ENCODE assay signal across 2 cellular contexts in genomic region chr15:27101982-27102381, GRCh38.
A peak's percentile ranks its signal among the peaks of the same experiment; 100 is the strongest.
TF ChIP-seq lines count a peak whose summit lies in the region.

No MANE protein-coding gene starts in this region.

TF ChIP-seq in K562, 482 proteins besides CTCF, POLR2A, EP300 and RAD21:
- TF ChIP-seq ZNF316 (IDR thresholded peaks at IDR 0.05) (peak; percentile 55), ZC3H4 (CRISPR knock-in tag; IDR thresholded peaks at IDR 0.05; ENCODE audit: borderline replicate concordance) (no peak), MAFG (tag; conservative IDR thresholded peaks at IDR 0.05) (0 out of 2 replicates have a peak, but pooled peaks have one; percentile 27)

TF ChIP-seq in HepG2, 621 proteins besides CTCF, POLR2A, EP300 and RAD21:
- TF ChIP-seq ZNF800 (CRISPR knock-in tag; IDR thresholded peaks at IDR 0.05) (no peak), ZNF782 (CRISPR knock-in tag; IDR thresholded peaks at IDR 0.05; ENCODE audit: borderline replicate concordance) (no peak), ZNF350 (CRISPR knock-in tag; IDR thresholded peaks at IDR 0.05; ENCODE audit: borderline replicate concordance, low read depth) (no peak), MYNN (CRISPR knock-in tag; IDR thresholded peaks at IDR 0.05; ENCODE audit: low read depth) (no peak), ZNF547 (CRISPR knock-in tag; IDR thresholded peaks at IDR 0.05) (no peak), CBX2 (IDR thresholded peaks at IDR 0.05; ENCODE audit: low read depth, low read length) (no peak), CBX2 (CRISPR knock-in tag; IDR thresholded peaks at IDR 0.05; ENCODE audit: low read depth) (no peak), ZNF367 (CRISPR knock-in tag; IDR thresholded peaks at IDR 0.05; ENCODE audit: borderline replicate concordance) (no peak), HMG20B (CRISPR knock-in tag; conservative IDR thresholded peaks at IDR 0.05) (no peak), IKZF4 (CRISPR knock-in tag; IDR thresholded peaks at IDR 0.05; ENCODE audit: borderline replicate concordance, low read depth, not compliant biosample characterization) (no peak)
- TF ChIP-seq, protein P1, sequence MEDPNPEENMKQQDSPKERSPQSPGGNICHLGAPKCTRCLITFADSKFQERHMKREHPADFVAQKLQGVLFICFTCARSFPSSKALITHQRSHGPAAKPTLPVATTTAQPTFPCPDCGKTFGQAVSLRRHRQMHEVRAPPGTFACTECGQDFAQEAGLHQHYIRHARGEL (CRISPR knock-in tag; IDR thresholded peaks at IDR 0.05) = no peak
- TF ChIP-seq, protein P2, sequence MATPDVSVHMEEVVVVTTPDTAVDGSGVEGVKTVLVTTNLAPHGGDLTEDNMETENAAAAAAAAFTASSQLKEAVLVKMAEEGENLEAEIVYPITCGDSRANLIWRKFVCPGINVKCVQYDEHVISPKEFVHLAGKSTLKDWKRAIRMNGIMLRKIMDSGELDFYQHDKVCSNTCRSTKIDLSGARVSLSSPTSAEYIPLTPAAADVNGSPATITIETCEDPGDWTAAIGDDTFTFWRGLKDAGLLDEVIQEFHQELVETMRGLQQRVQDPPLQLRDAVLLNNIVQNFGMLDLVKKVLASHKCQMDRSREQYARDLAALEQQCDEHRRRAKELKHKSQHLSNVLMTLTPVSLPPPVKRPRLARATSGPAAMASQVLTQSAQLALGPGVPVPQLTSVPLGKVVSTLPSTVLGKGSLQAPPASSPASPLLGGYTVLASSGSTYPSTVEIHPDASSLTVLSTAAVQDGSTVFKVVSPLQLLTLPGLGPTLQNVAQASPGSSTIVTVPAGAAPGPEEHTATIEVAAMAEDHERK (CRISPR knock-in tag; IDR thresholded peaks at IDR 0.05; ENCODE audit: low read depth) = no peak
